ENCODE assay signal across 10 cellular contexts in genomic region chr3:122578110-122578740, GRCh38. TPM values are rescaled to one million over a fixed set of nuclear protein-coding genes. Genes with fewer than 3 reads are reported as not detected.
DNase-seq lines count a peak whose midpoint lies in the region; ATAC-seq, FAIRE-seq and TF ChIP-seq lines count a peak whose summit lies in the region.
"Had no signal": no experiment of that assay in that cellular context is flagged by ENCODE, and none has a peak within 500 bp of the region (broad histone marks: within the 10 kb centered on the region; RNA-seq: fewer than 3 reads in every experiment).

No MANE protein-coding gene starts in this region.

- TF ChIP-seq CTCF in kidney (IDR thresholded peaks at IDR 0.05; ENCODE audit: borderline replicate concordance, extremely low read depth, insufficient read depth), result no peak
- no peak for TF ChIP-seq CTCF in thoracic aorta (IDR thresholded peaks at IDR 0.05)

- H3K27me3 Mint-ChIP-seq in activated T-cell treated with anti-CD3 and anti-CD28 coated beads, Interleukin-2, amount 50 U/mL, for 72 hours (ENCODE audit: low read depth), result no peaks in the 10 kb centered on the region
- no peaks in the 10 kb centered on the region for H3K27me3 Mint-ChIP-seq in activated T-helper 1 cell treated with anti-CD3 and anti-CD28 coated beads, Interleukin-12 subunit alpha, Interleukin-12 subunit beta, Interleukin-2, Interleukin-4 antibody, amounts not matched to agents 30 ng/mL and 10 ng/mL and 1 ng/mL, durations not matched to agents 14 hours and 24 hours and 36 hours (ENCODE audit: insufficient read depth)

- H3K4me1 ChIP-seq in kidney (ENCODE audit: control insufficient read depth in 1 of 2, insufficient read depth in 1 of 2, low read depth in 1 of 2, low read length in 2 of 2) (no peaks in the 10 kb centered on the region), thoracic aorta (ENCODE audit: control insufficient read depth in 1 of 2, low read depth in 2 of 2) (no peaks in the 10 kb centered on the region)

- H3K27me3 ChIP-seq in thoracic aorta (replicated peaks; ENCODE audit: insufficient read depth), result no peaks in the 10 kb centered on the region

- H3K36me3 ChIP-seq in kidney (ENCODE audit: control insufficient read depth in 1 of 2, insufficient read depth in 2 of 2, low read length in 2 of 2) (no peaks in the 10 kb centered on the region), thoracic aorta (no peaks in the 10 kb centered on the region)

- H3K36me3 Mint-ChIP-seq in activated T-cell treated with anti-CD3 and anti-CD28 coated beads, Interleukin-2, amount 50 U/mL, for 72 hours (ENCODE audit: insufficient read depth in 2 of 2), result peaks cover 18 to 28% of the 10 kb centered on the region in 2 donors
- peaks cover 42% of the 10 kb centered on the region for H3K36me3 Mint-ChIP-seq in activated T-helper 1 cell treated with anti-CD3 and anti-CD28 coated beads, Interleukin-12 subunit alpha, Interleukin-12 subunit beta, Interleukin-2, Interleukin-4 antibody, amounts not matched to agents 30 ng/mL and 10 ng/mL and 1 ng/mL, durations not matched to agents 14 hours and 24 hours and 36 hours (ENCODE audit: low read depth)

- H3K9me3 Mint-ChIP-seq in activated T-cell treated with anti-CD3 and anti-CD28 coated beads, Interleukin-2, amount 50 U/mL, for 72 hours, result peaks cover 11 to 12% of the 10 kb centered on the region in 2 donors
- peaks cover 22% of the 10 kb centered on the region for H3K9me3 Mint-ChIP-seq in activated T-helper 1 cell treated with anti-CD3 and anti-CD28 coated beads, Interleukin-12 subunit alpha, Interleukin-12 subunit beta, Interleukin-2, Interleukin-4 antibody, amounts not matched to agents 30 ng/mL and 10 ng/mL and 1 ng/mL, durations not matched to agents 14 hours and 24 hours and 36 hours

- no peak for DNase-seq in activated T-cell treated with anti-CD3 and anti-CD28 coated beads, Interleukin-2, amount 50 U/mL, for 72 hours
- DNase-seq in activated T-cell treated with anti-CD3 and anti-CD28 coated beads, Interleukin-2, amount 50 U/mL, for 48 hours, result no peak
- DNase-seq in activated T-helper 1 cell treated with anti-CD3 and anti-CD28 coated beads, Interleukin-12 subunit alpha, Interleukin-12 subunit beta, Interleukin-2, Interleukin-4 antibody, amounts not matched to agents 30 ng/mL and 10 ng/mL and 1 ng/mL, durations not matched to agents 14 hours and 24 hours and 36 hours (ENCODE audit: low spot score), result no peak
- DNase-seq in kidney (no peak), thoracic aorta (ENCODE audit: low spot score) (no peak), cerebellum (ENCODE audit: low spot score) (no peak)
- DNase-seq: mammary epithelial cell, NCI-H2171 had no signal

- H3K27ac Mint-ChIP-seq in activated T-cell treated with anti-CD3 and anti-CD28 coated beads, Interleukin-2, amount 50 U/mL, for 72 hours, result peak overlapping the region; percentile 98
- peak overlapping the region; percentile 98 for H3K27ac Mint-ChIP-seq in activated T-helper 1 cell treated with anti-CD3 and anti-CD28 coated beads, Interleukin-12 subunit alpha, Interleukin-12 subunit beta, Interleukin-2, Interleukin-4 antibody, amounts not matched to agents 30 ng/mL and 10 ng/mL and 1 ng/mL, durations not matched to agents 14 hours and 24 hours and 36 hours

- H3K4me3 ChIP-seq in kidney (ENCODE audit: low read length in 2 of 2) (peak overlapping the region; percentile 37 to 53), thoracic aorta (peak overlapping the region; percentile 71)

- H3K4me1 Mint-ChIP-seq in activated T-cell treated with anti-CD3 and anti-CD28 coated beads, Interleukin-2, amount 50 U/mL, for 72 hours (ENCODE audit: low read depth), result peaks cover 58% of the 10 kb centered on the region
- peaks cover 52% of the 10 kb centered on the region for H3K4me1 Mint-ChIP-seq in activated T-helper 1 cell treated with anti-CD3 and anti-CD28 coated beads, Interleukin-12 subunit alpha, Interleukin-12 subunit beta, Interleukin-2, Interleukin-4 antibody, amounts not matched to agents 30 ng/mL and 10 ng/mL and 1 ng/mL, durations not matched to agents 14 hours and 24 hours and 36 hours (ENCODE audit: low read depth)

- FAIRE-seq in kidney (lab: Jason Lieb, UNC), result no peak

- peaks cover 2 to 13% of the 10 kb centered on the region in 2 donors for H3K9me3 ChIP-seq in kidney (ENCODE audit: control insufficient read depth in 1 of 2, low read length in 2 of 2)
- peaks cover 13% of the 10 kb centered on the region for H3K9me3 ChIP-seq in thoracic aorta

- intact Hi-C loops in activated T-helper 1 cell treated with anti-CD3 and anti-CD28 coated beads, Interleukin-12 subunit alpha, Interleukin-12 subunit beta, Interleukin-2, Interleukin-4 antibody, amounts not matched to agents 30 ng/mL and 10 ng/mL and 1 ng/mL, durations not matched to agents 14 hours and 24 hours and 36 hours (cut with micrococcal nuclease), result no loop called here
- intact Hi-C loops in kidney (cut with DNase I), result no loop called here

- H3K4me3 Mint-ChIP-seq in activated T-cell treated with anti-CD3 and anti-CD28 coated beads, Interleukin-2, amount 50 U/mL, for 72 hours, result peak overlapping the region; percentile 97 to 98
- H3K4me3 Mint-ChIP-seq in activated T-helper 1 cell treated with anti-CD3 and anti-CD28 coated beads, Interleukin-12 subunit alpha, Interleukin-12 subunit beta, Interleukin-2, Interleukin-4 antibody, amounts not matched to agents 30 ng/mL and 10 ng/mL and 1 ng/mL, durations not matched to agents 14 hours and 24 hours and 36 hours, result peak overlapping the region; percentile 99

- H3K9ac ChIP-seq in kidney (ENCODE audit: low read length in 2 of 2), result no peak overlapping the region

- ATAC-seq in activated T-cell treated with anti-CD3 and anti-CD28 coated beads, Interleukin-2, amount 50 U/mL, for 72 hours (replicated peaks in 1 of 2), result peak in 1 of 2 donors; percentile 21
- ATAC-seq in thoracic aorta (ENCODE audit: insufficient number of reproducible peaks, low FRiP score, low read depth) (no peak), SK-N-SH treated with all-trans-retinoic acid at 6 μM for 48 hours (no peak), HG03520 (IDR thresholded peaks at IDR 0.05; ENCODE audit: unreplicated experiment) (no peak)

- H3K27ac ChIP-seq in kidney (ENCODE audit: low read depth in 2 of 2, low read length in 2 of 2), result no peak overlapping the region
- H3K27ac ChIP-seq in thoracic aorta, result no peak overlapping the region

TF ChIP-seq in SK-N-SH treated with all-trans-retinoic acid at 6 μM for 48 hours, 23 proteins besides CTCF, POLR2A, EP300 and RAD21:
- TF ChIP-seq PATZ1 (CRISPR knock-in tag; IDR thresholded peaks at IDR 0.05; ENCODE audit: borderline replicate concordance), result no peak
- no peak for TF ChIP-seq TCF4 (CRISPR knock-in tag; IDR thresholded peaks at IDR 0.05; ENCODE audit: borderline replicate concordance)
- TF ChIP-seq ZFP30 (CRISPR knock-in tag; IDR thresholded peaks at IDR 0.05), result no peak
- TF ChIP-seq CSRNP3 (CRISPR knock-in tag; IDR thresholded peaks at IDR 0.05), result no peak

RNA-seq across cellular contexts. Expression of gene PARP15, which starts 0.8 kb away (rescaled TPM):
- total RNA-seq in activated T-cell treated with anti-CD3 and anti-CD28 coated beads, Interleukin-2, amount 50 U/mL, for 72 hours, result 10 to 100 TPM; 23.7 to 28.6 TPM
- 12.8 and 13.2 TPM in 2 replicates for total RNA-seq in activated T-helper 1 cell treated with anti-CD3 and anti-CD28 coated beads, Interleukin-12 subunit alpha, Interleukin-12 subunit beta, Interleukin-2, Interleukin-4 antibody, amounts not matched to agents 30 ng/mL and 10 ng/mL and 1 ng/mL, durations not matched to agents 14 hours and 24 hours and 36 hours
- total RNA-seq in kidney (4.9 TPM), thoracic aorta (1 to 10 TPM; 4.0 to 4.1 TPM), cerebellum (0.36 TPM)
- not detected for polyA plus RNA-seq in kidney (ENCODE audit: insufficient read depth, low read depth, low replicate concordance)
- total RNA-seq: mammary epithelial cell had no signal

RNA-seq across cellular contexts. Expression of gene DTX3L, which starts 14.1 kb away (rescaled TPM):
- total RNA-seq in activated T-cell treated with anti-CD3 and anti-CD28 coated beads, Interleukin-2, amount 50 U/mL, for 72 hours, result 10 to 100 TPM; 43.9 to 51.4 TPM
- 40.8 and 44.5 TPM in 2 replicates for total RNA-seq in activated T-helper 1 cell treated with anti-CD3 and anti-CD28 coated beads, Interleukin-12 subunit alpha, Interleukin-12 subunit beta, Interleukin-2, Interleukin-4 antibody, amounts not matched to agents 30 ng/mL and 10 ng/mL and 1 ng/mL, durations not matched to agents 14 hours and 24 hours and 36 hours
- total RNA-seq in kidney (58.0 TPM), thoracic aorta (10 to 100 TPM; 16.2 to 31.5 TPM), cerebellum (4.4 TPM)
- 8.4 TPM for polyA plus RNA-seq in kidney (ENCODE audit: insufficient read depth, low read depth, low replicate concordance)

RNA-seq across cellular contexts. Expression of gene PARP9, which starts 14.1 kb away (rescaled TPM):
- total RNA-seq in activated T-cell treated with anti-CD3 and anti-CD28 coated beads, Interleukin-2, amount 50 U/mL, for 72 hours, result 10 to 100 TPM; 28.8 to 38.1 TPM
- 45.0 and 47.3 TPM in 2 replicates for total RNA-seq in activated T-helper 1 cell treated with anti-CD3 and anti-CD28 coated beads, Interleukin-12 subunit alpha, Interleukin-12 subunit beta, Interleukin-2, Interleukin-4 antibody, amounts not matched to agents 30 ng/mL and 10 ng/mL and 1 ng/mL, durations not matched to agents 14 hours and 24 hours and 36 hours
- 54.0 TPM for total RNA-seq in kidney
- 27.8 TPM for polyA plus RNA-seq in kidney (ENCODE audit: insufficient read depth, low read depth, low replicate concordance)
- total RNA-seq in thoracic aorta, result 10 to 100 TPM; 31.8 to 38.0 TPM
- 5.4 TPM for total RNA-seq in cerebellum
